Comparison of ENCODE assay signal across 1 cellular context in genomic region chr19:18396471-18397241, GRCh38.
A peak's percentile ranks its signal among the peaks of the same experiment; 100 is the strongest.
TF ChIP-seq lines count a peak whose summit lies in the region.

No MANE protein-coding gene starts in this region.

TF ChIP-seq in HepG2, 621 proteins besides CTCF, POLR2A, EP300 and RAD21 (continued from another document and continues in another):
- TF ChIP-seq SP1 (IDR thresholded peaks at IDR 0.05) (no peak), SP1 (CRISPR knock-in tag; IDR thresholded peaks at IDR 0.05) (no peak), ETV5 (CRISPR knock-in tag; IDR thresholded peaks at IDR 0.05; ENCODE audit: borderline replicate concordance) (no peak; the same call in 1 of the 2 replicates), IKZF1 (IDR thresholded peaks at IDR 0.05) (no peak), ZBTB3 (CRISPR knock-in tag; IDR thresholded peaks at IDR 0.05; ENCODE audit: borderline replicate concordance, low read depth) (no peak), ZNF274 (CRISPR knock-in tag; IDR thresholded peaks at IDR 0.05) (no peak; the same call in 1 of the 2 replicates), ZNF235 (CRISPR knock-in tag; IDR thresholded peaks at IDR 0.05; ENCODE audit: borderline replicate concordance) (no peak), NFE2 (CRISPR knock-in tag; IDR thresholded peaks at IDR 0.05) (0 out of 2 replicates have a peak, but pooled peaks have one; percentile 18), HBP1 (CRISPR knock-in tag; IDR thresholded peaks at IDR 0.05; ENCODE audit: low read depth) (no peak), ARNTL (CRISPR knock-in tag; IDR thresholded peaks at IDR 0.05) (0 out of 2 replicates have a peak, but pooled peaks have one; percentile 41), ASH2L (IDR thresholded peaks at IDR 0.05; ENCODE audit: insufficient read length, low read depth, low read length) (no peak), IRF1 (CRISPR knock-in tag; IDR thresholded peaks at IDR 0.05; ENCODE audit: low read depth) (peak; percentile 40; the same call in 1 of the 2 replicates), SNAPC5 (CRISPR knock-in tag; IDR thresholded peaks at IDR 0.05; ENCODE audit: borderline replicate concordance) (no peak), MEIS1 (CRISPR knock-in tag; IDR thresholded peaks at IDR 0.05; ENCODE audit: borderline replicate concordance) (0 out of 2 replicates have a peak, but pooled peaks have one; percentile 40), ZNF777 (CRISPR knock-in tag; IDR thresholded peaks at IDR 0.05) (no peak), MAFK (conservative IDR thresholded peaks at IDR 0.05 in 1 of 2, IDR thresholded peaks at IDR 0.05 in 1 of 2; ENCODE audit: low read length in 2 of 2) (no peak), ZNF850 (CRISPR knock-in tag; conservative IDR thresholded peaks at IDR 0.05) (no peak), RBM39 (IDR thresholded peaks at IDR 0.05; ENCODE audit: low read depth, low read length, poor library complexity, severe bottlenecking) (no peak), NCOA1 (CRISPR knock-in tag; IDR thresholded peaks at IDR 0.05) (no peak), ARID2 (CRISPR knock-in tag; IDR thresholded peaks at IDR 0.05; ENCODE audit: borderline replicate concordance) (peak; percentile 48; the same call in 1 of the 2 replicates), HDAC6 (IDR thresholded peaks at IDR 0.05; ENCODE audit: low read depth, low read length) (no peak), ZNF75D (CRISPR knock-in tag; IDR thresholded peaks at IDR 0.05; ENCODE audit: borderline replicate concordance) (no peak), MEIS2 (CRISPR knock-in tag; IDR thresholded peaks at IDR 0.05) (no peak), MAF1 (CRISPR knock-in tag; IDR thresholded peaks at IDR 0.05; ENCODE audit: borderline replicate concordance) (no peak), ARID5B (CRISPR knock-in tag; IDR thresholded peaks at IDR 0.05) (no peak; the same call in 1 of the 2 replicates), IKZF5 (CRISPR knock-in tag; IDR thresholded peaks at IDR 0.05) (0 out of 2 replicates have a peak, but pooled peaks have one; percentile 49), FOXO1 (CRISPR knock-in tag; IDR thresholded peaks at IDR 0.05) (no peak; the same call in 1 of the 2 replicates), TFAP4 (IDR thresholded peaks at IDR 0.05; ENCODE audit: borderline replicate concordance, low read depth) (no peak), ZNF557 (CRISPR knock-in tag; IDR thresholded peaks at IDR 0.05) (no peak), ISL2 (CRISPR knock-in tag; IDR thresholded peaks at IDR 0.05) (no peak), ZBTB38 (CRISPR knock-in tag; IDR thresholded peaks at IDR 0.05) (peak; percentile 65; the same call in 1 of the 2 replicates), JDP2 (CRISPR knock-in tag; IDR thresholded peaks at IDR 0.05; ENCODE audit: borderline replicate concordance) (no peak), MXI1 (IDR thresholded peaks at IDR 0.05; ENCODE audit: borderline replicate concordance, low read depth, low read length) (no peak), ZZZ3 (CRISPR knock-in tag; IDR thresholded peaks at IDR 0.05; ENCODE audit: borderline replicate concordance) (no peak), TBX3 (IDR thresholded peaks at IDR 0.05; ENCODE audit: borderline replicate concordance) (no peak), SSRP1 (CRISPR knock-in tag; IDR thresholded peaks at IDR 0.05) (no peak), PLRG1 (conservative IDR thresholded peaks at IDR 0.05) (no peak), AKAP8 (CRISPR knock-in tag; IDR thresholded peaks at IDR 0.05) (no peak), ZNF891 (CRISPR knock-in tag; IDR thresholded peaks at IDR 0.05) (no peak), CHD2 (IDR thresholded peaks at IDR 0.05; ENCODE audit: low read depth, low read length) (no peak), MATR3 (CRISPR knock-in tag; IDR thresholded peaks at IDR 0.05) (no peak), ATRX (CRISPR knock-in tag; IDR thresholded peaks at IDR 0.05; ENCODE audit: borderline replicate concordance) (no peak), ZSCAN25 (CRISPR knock-in tag; IDR thresholded peaks at IDR 0.05) (0 out of 2 replicates have a peak, but pooled peaks have one; percentile 28), ZNF703 (CRISPR knock-in tag; IDR thresholded peaks at IDR 0.05; ENCODE audit: borderline replicate concordance) (no peak)
- TF ChIP-seq, protein P1, sequence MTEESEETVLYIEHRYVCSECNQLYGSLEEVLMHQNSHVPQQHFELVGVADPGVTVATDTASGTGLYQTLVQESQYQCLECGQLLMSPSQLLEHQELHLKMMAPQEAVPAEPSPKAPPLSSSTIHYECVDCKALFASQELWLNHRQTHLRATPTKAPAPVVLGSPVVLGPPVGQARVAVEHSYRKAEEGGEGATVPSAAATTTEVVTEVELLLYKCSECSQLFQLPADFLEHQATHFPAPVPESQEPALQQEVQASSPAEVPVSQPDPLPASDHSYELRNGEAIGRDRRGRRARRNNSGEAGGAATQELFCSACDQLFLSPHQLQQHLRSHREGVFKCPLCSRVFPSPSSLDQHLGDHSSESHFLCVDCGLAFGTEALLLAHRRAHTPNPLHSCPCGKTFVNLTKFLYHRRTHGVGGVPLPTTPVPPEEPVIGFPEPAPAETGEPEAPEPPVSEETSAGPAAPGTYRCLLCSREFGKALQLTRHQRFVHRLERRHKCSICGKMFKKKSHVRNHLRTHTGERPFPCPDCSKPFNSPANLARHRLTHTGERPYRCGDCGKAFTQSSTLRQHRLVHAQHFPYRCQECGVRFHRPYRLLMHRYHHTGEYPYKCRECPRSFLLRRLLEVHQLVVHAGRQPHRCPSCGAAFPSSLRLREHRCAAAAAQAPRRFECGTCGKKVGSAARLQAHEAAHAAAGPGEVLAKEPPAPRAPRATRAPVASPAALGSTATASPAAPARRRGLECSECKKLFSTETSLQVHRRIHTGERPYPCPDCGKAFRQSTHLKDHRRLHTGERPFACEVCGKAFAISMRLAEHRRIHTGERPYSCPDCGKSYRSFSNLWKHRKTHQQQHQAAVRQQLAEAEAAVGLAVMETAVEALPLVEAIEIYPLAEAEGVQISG (CRISPR knock-in tag; IDR thresholded peaks at IDR 0.05) = peak; percentile 59; the same call in 1 of the 2 replicates
- TF ChIP-seq, protein P2, sequence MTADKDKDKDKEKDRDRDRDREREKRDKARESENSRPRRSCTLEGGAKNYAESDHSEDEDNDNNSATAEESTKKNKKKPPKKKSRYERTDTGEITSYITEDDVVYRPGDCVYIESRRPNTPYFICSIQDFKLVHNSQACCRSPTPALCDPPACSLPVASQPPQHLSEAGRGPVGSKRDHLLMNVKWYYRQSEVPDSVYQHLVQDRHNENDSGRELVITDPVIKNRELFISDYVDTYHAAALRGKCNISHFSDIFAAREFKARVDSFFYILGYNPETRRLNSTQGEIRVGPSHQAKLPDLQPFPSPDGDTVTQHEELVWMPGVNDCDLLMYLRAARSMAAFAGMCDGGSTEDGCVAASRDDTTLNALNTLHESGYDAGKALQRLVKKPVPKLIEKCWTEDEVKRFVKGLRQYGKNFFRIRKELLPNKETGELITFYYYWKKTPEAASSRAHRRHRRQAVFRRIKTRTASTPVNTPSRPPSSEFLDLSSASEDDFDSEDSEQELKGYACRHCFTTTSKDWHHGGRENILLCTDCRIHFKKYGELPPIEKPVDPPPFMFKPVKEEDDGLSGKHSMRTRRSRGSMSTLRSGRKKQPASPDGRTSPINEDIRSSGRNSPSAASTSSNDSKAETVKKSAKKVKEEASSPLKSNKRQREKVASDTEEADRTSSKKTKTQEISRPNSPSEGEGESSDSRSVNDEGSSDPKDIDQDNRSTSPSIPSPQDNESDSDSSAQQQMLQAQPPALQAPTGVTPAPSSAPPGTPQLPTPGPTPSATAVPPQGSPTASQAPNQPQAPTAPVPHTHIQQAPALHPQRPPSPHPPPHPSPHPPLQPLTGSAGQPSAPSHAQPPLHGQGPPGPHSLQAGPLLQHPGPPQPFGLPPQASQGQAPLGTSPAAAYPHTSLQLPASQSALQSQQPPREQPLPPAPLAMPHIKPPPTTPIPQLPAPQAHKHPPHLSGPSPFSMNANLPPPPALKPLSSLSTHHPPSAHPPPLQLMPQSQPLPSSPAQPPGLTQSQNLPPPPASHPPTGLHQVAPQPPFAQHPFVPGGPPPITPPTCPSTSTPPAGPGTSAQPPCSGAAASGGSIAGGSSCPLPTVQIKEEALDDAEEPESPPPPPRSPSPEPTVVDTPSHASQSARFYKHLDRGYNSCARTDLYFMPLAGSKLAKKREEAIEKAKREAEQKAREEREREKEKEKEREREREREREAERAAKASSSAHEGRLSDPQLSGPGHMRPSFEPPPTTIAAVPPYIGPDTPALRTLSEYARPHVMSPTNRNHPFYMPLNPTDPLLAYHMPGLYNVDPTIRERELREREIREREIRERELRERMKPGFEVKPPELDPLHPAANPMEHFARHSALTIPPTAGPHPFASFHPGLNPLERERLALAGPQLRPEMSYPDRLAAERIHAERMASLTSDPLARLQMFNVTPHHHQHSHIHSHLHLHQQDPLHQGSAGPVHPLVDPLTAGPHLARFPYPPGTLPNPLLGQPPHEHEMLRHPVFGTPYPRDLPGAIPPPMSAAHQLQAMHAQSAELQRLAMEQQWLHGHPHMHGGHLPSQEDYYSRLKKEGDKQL (CRISPR knock-in tag; IDR thresholded peaks at IDR 0.05; ENCODE audit: low read depth) = no peak
- TF ChIP-seq, protein P3, sequence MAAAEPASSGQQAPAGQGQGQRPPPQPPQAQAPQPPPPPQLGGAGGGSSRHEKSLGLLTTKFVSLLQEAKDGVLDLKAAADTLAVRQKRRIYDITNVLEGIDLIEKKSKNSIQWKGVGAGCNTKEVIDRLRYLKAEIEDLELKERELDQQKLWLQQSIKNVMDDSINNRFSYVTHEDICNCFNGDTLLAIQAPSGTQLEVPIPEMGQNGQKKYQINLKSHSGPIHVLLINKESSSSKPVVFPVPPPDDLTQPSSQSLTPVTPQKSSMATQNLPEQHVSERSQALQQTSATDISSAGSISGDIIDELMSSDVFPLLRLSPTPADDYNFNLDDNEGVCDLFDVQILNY (CRISPR knock-in tag; conservative IDR thresholded peaks at IDR 0.05) = no peak
- TF ChIP-seq, protein P4, sequence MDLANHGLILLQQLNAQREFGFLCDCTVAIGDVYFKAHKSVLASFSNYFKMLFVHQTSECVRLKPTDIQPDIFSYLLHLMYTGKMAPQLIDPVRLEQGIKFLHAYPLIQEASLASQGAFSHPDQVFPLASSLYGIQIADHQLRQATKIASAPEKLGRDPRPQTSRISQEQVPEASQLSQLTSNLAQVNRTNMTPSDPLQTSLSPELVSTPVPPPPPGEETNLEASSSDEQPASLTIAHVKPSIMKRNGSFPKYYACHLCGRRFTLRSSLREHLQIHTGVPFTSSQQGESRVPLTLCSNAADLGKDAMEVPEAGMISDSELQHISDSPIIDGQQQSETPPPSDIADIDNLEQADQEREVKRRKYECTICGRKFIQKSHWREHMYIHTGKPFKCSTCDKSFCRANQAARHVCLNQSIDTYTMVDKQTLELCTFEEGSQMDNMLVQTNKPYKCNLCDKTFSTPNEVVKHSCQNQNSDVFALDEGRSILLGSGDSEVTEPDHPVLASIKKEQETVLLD (CRISPR knock-in tag; IDR thresholded peaks at IDR 0.05; ENCODE audit: low read depth) = no peak
